ENCODE assay signal across 8 cellular contexts in the genomic region with DNA sequence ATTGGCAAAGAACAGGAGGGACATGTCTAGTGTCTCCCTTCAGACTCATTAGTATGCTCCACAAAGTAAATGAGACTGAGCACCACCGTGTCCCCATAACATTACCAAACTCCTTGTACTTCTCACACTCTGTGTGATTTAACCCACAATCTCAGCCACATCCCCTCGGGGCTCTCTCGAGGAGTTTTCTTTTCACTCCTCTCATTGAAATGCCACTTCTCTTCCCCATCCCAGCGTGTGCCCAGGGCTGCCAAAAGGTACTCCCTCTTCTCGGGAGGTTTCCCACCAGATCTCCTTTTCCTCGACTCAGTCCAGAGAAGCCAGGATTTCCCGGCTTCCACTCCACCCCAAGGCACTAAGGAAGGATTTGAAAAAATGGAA. TPM values are rescaled to one million over a fixed set of nuclear protein-coding genes. Genes with fewer than 3 reads are reported as not detected.
DNase-seq lines count a peak whose midpoint lies in the region; ATAC-seq and TF ChIP-seq lines count a peak whose summit lies in the region.

No MANE protein-coding gene starts in this region.

- no peak for TF ChIP-seq CTCF in GM12865 (IDR thresholded peaks at IDR 0.05; ENCODE audit: insufficient read depth, low read depth, low read length, missing control alignments)

- H3K9me3 ChIP-seq in aorta (ENCODE audit: control insufficient read depth, low read length) = no peaks in the 10 kb centered on the region

- H3K27ac ChIP-seq in cingulate gyrus (ENCODE audit: low read depth, low read length) = peak overlapping the region; percentile 72
- peak overlapping the region; percentile 71 to 90 for H3K27ac ChIP-seq in aorta (ENCODE audit: low read depth in 1 of 2, low read length in 2 of 2)

- no peaks in the 10 kb centered on the region for H3K36me3 ChIP-seq in aorta (ENCODE audit: control insufficient read depth in 1 of 2, insufficient read depth in 2 of 2, low read length in 1 of 2)

- no peak for ATAC-seq in aorta (ENCODE audit: low FRiP score)
- no peak for ATAC-seq in GM21381 (IDR thresholded peaks at IDR 0.05; ENCODE audit: unreplicated experiment)

- H3K4me1 ChIP-seq in aorta (ENCODE audit: control insufficient read depth in 1 of 2, insufficient read depth in 2 of 2, low read length in 2 of 2) = peaks cover 0 to 4% of the 10 kb centered on the region in 2 donors

- WGBS in aorta, 2 donors = 1% methylated on average over 7 of the region's 7 CpGs

- no peaks in the 10 kb centered on the region for H3K27me3 ChIP-seq in aorta (ENCODE audit: control insufficient read depth in 1 of 2, insufficient read depth in 2 of 2, low read length in 1 of 2)

- H3K4me3 ChIP-seq in GM12865 (ENCODE audit: low read depth, low read length) (peak overlapping the region; percentile 51), aorta (ENCODE audit: low read length in 2 of 2) (peak overlapping the region; percentile 62 to 85)

- intact Hi-C loops in aorta (cut with DNase I) = loop anchor here (5.0 kb wide), 2 partner anchors 40 to 55 kb away; no protein-coding TSS in a partner anchor

- DNase-seq in GM12865 (ENCODE audit: low read depth) (peak; percentile 14), OCI-M1 (lab: John Stamatoyannopoulos, UW) (peak; percentile 43), midbrain (lab: John Stamatoyannopoulos, UW) (peak; percentile 33), aorta (no peak), 8988T (no peak), iPS-NIHi7 (ENCODE audit: extremely low spot score) (no peak)

RNA-seq across cellular contexts. Expression of a gene that starts 1.1 kb away (rescaled TPM):
- 100 to 1,000 TPM; 117 to 152 TPM for total RNA-seq in aorta
- polyA plus RNA-seq in aorta = 10 to 100 TPM; 29.9 to 42.5 TPM

Comparison
In these comparisons a context has a peak if more than half of its experiments do, and no peak if none do; other contexts are left out.
1. DNase-seq: peak in GM12865 (single experiment), OCI-M1 (single experiment) and midbrain (single experiment); none in aorta (0 of 2), 8988T (single experiment) and iPS-NIHi7 (single experiment).